ENCODE assay signal across 26 cellular contexts in genomic region chr5:149714877-149715502, GRCh38.
"Had no signal": no experiment of that assay in that cellular context is flagged by ENCODE, and none has a peak within 500 bp of the region (broad histone marks: within the 10 kb centered on the region; RNA-seq: fewer than 3 reads in every experiment).

No MANE protein-coding gene starts in this region.

- DNase-seq: effector CD8-positive, alpha-beta T cell; esophagus squamous epithelium; foreskin melanocyte; glutamatergic neuron; heart right ventricle; hippocampal formation; left cardiac atrium; left lung; mesenchymal stem cell; midbrain; naive thymus-derived CD8-positive, alpha-beta T cell; pancreas; right cardiac atrium; sigmoid colon; spleen; stimulated activated CD4-positive, alpha-beta T cell treated with anti-CD3 and anti-CD28 coated beads, Interleukin-4, amount 100 ng/mL, for 4 hours; stimulated activated naive CD8-positive, alpha-beta T cell treated with anti-CD3 and anti-CD28 coated beads, Interleukin-15, Interleukin-2, amounts not matched to agents 100 U/mL and 50 U/mL, for 24 hours; substantia nigra had no signal

- H3K27ac Mint-ChIP-seq: dendritic cell treated with granulocyte-macrophage colony-stimulating factor and Interleukin-4, amounts not matched to agents 40 ng/mL and 50 ng/mL, for 4 days; endodermal cell; stimulated activated memory B cell treated with anti-CD40 and anti-IgM and Interleukin-4, amounts not matched to agents 10 μg/mL and 1 μg/mL and 100 μg/mL, for 72 hours had no signal

- H3K4me3 Mint-ChIP-seq: dendritic cell treated with granulocyte-macrophage colony-stimulating factor and Interleukin-4, amounts not matched to agents 40 ng/mL and 50 ng/mL, for 4 days; endodermal cell; naive thymus-derived CD8-positive, alpha-beta T cell; neural crest cell; stimulated activated memory B cell treated with anti-CD40 and anti-IgM and Interleukin-4, amounts not matched to agents 10 μg/mL and 1 μg/mL and 100 μg/mL, for 72 hours had no signal

- H3K9me3 Mint-ChIP-seq: dendritic cell treated with granulocyte-macrophage colony-stimulating factor and Interleukin-4, amounts not matched to agents 40 ng/mL and 50 ng/mL, for 4 days; endodermal cell; naive thymus-derived CD8-positive, alpha-beta T cell; neural crest cell; stimulated activated memory B cell treated with anti-CD40 and anti-IgM and Interleukin-4, amounts not matched to agents 10 μg/mL and 1 μg/mL and 100 μg/mL, for 72 hours had no signal

- H3K27me3 ChIP-seq: esophagus squamous epithelium, heart right ventricle, left lung, neutrophil, pancreas, sigmoid colon, spleen, tibial nerve had no signal

- H3K9me3 ChIP-seq: esophagus squamous epithelium, heart right ventricle, left lung, neutrophil, pancreas, prostate gland, sigmoid colon, spleen, thoracic aorta, tibial nerve had no signal

- H3K4me1 ChIP-seq: left lung, pancreas, prostate gland, spleen, tibial nerve had no signal

- ATAC-seq: heart right ventricle; left cardiac atrium; left lung; naive thymus-derived CD8-positive, alpha-beta T cell; pancreas; right cardiac atrium; stimulated activated memory B cell treated with anti-CD40 and anti-IgM and Interleukin-4, amounts not matched to agents 10 μg/mL and 1 μg/mL and 100 μg/mL, for 72 hours; stimulated activated naive CD8-positive, alpha-beta T cell treated with anti-CD3 and anti-CD28 coated beads, Interleukin-15, Interleukin-2, amounts not matched to agents 100 U/mL and 50 U/mL, for 24 hours had no signal

- H3K4me3 ChIP-seq: esophagus squamous epithelium, heart right ventricle, left lung, pancreas, prostate gland, sigmoid colon, spleen, thoracic aorta, tibial nerve had no signal

- H3K4me1 Mint-ChIP-seq: naive thymus-derived CD8-positive, alpha-beta T cell; neural crest cell; stimulated activated memory B cell treated with anti-CD40 and anti-IgM and Interleukin-4, amounts not matched to agents 10 μg/mL and 1 μg/mL and 100 μg/mL, for 72 hours had no signal

- H3K36me3 ChIP-seq: esophagus squamous epithelium, heart right ventricle, left lung, neutrophil, pancreas, prostate gland, sigmoid colon, spleen, thoracic aorta, tibial nerve had no signal

- H3K27ac ChIP-seq: esophagus squamous epithelium, heart right ventricle, left lung, neutrophil, pancreas, prostate gland, sigmoid colon, spleen, thoracic aorta, tibial nerve had no signal

- H3K36me3 Mint-ChIP-seq: naive thymus-derived CD8-positive, alpha-beta T cell; stimulated activated memory B cell treated with anti-CD40 and anti-IgM and Interleukin-4, amounts not matched to agents 10 μg/mL and 1 μg/mL and 100 μg/mL, for 72 hours had no signal
